ENCODE assay signal across 10 cellular contexts in genomic region chr9:68306391-68306964, GRCh38. TPM values are rescaled to one million over a fixed set of nuclear protein-coding genes. Genes with fewer than 3 reads are reported as not detected.
"Had no signal": no experiment of that assay in that cellular context is flagged by ENCODE, and none has a peak within 500 bp of the region (broad histone marks: within the 10 kb centered on the region; RNA-seq: fewer than 3 reads in every experiment).

No MANE protein-coding gene starts in this region.

RNA-seq across cellular contexts. Expression of gene FOXD4L3, which starts 3.8 kb away (rescaled TPM):
- total RNA-seq: activated B cell treated with CpG ODN at 0.5 μM for 24 hours; activated CD4-positive, alpha-beta T cell treated with anti-CD3 and anti-CD28 coated beads, Interleukin-2, amount 10 ng/mL, durations not matched to agents 24 days and 14 days; activated T-helper 1 cell treated with anti-CD3 and anti-CD28 coated beads, Interleukin-12 subunit alpha, Interleukin-12 subunit beta, Interleukin-2, Interleukin-4 antibody, amounts not matched to agents 30 ng/mL and 10 ng/mL and 1 ng/mL, durations not matched to agents 14 hours and 24 hours and 36 hours; astrocyte; LHCN-M2; M059J; SJSA1 had no signal
- polyA plus RNA-seq: IgD-negative memory B cell had no signal

RNA-seq across cellular contexts. Expression of gene PGM5, which starts 49.9 kb away (rescaled TPM):
- total RNA-seq: activated B cell treated with CpG ODN at 0.5 μM for 24 hours; activated CD4-positive, alpha-beta T cell treated with anti-CD3 and anti-CD28 coated beads, Interleukin-2, amount 10 ng/mL, durations not matched to agents 24 days and 14 days; activated CD8-positive, alpha-beta memory T cell treated with anti-CD3 and anti-CD28 coated beads, Interleukin-2, amount 10 ng/mL, durations not matched to agents 7 days and 5 days; activated naive CD4-positive, alpha-beta T cell treated with anti-CD3 and anti-CD28 coated beads, Interleukin-2, amount 50 U/mL, for 72 hours; activated T-helper 1 cell treated with anti-CD3 and anti-CD28 coated beads, Interleukin-12 subunit alpha, Interleukin-12 subunit beta, Interleukin-2, Interleukin-4 antibody, amounts not matched to agents 30 ng/mL and 10 ng/mL and 1 ng/mL, durations not matched to agents 14 hours and 24 hours and 36 hours; LHCN-M2 had no signal
- polyA plus RNA-seq: IgD-negative memory B cell had no signal
